Comparison of ENCODE assay signal across 8 cellular contexts in genomic region chr2:97093983-97094771, GRCh38. TPM values are rescaled to one million over a fixed set of nuclear protein-coding genes. Genes with fewer than 3 reads are reported as not detected.
A peak's percentile ranks its signal among the peaks of the same experiment; 100 is the strongest.
DNase-seq lines count a peak whose midpoint lies in the region; ATAC-seq, FAIRE-seq and TF ChIP-seq lines count a peak whose summit lies in the region.
"Not testable (repeated sequence)": the region's sequence is repeated elsewhere in the genome, so short reads cannot be mapped to it uniquely, and the experiment has no call there.

No MANE protein-coding gene starts in this region.

- peaks cover 16% of the 10 kb centered on the region for H3K27me3 Mint-ChIP-seq in T-helper 17 cell
- H3K27me3 Mint-ChIP-seq in neural progenitor cell (ENCODE audit: insufficient read depth, low read depth), result not testable (repeated sequence)

- H3K9me3 Mint-ChIP-seq in neural progenitor cell, result not testable (repeated sequence)

- not testable (repeated sequence) for H3K9me3 ChIP-seq in HAP-1; T-helper 17 cell (ENCODE audit: control insufficient read depth, low read length, poor library complexity, severe bottlenecking); body of pancreas; hepatocyte (ENCODE audit: low read depth); neural progenitor cell (ENCODE audit: low read depth)

- not testable (repeated sequence) for H3K27me3 ChIP-seq in HAP-1 (ENCODE audit: low read depth); body of pancreas; hepatocyte; neural progenitor cell

- TF ChIP-seq CTCF in body of pancreas (IDR thresholded peaks at IDR 0.05); hepatocyte (IDR thresholded peaks at IDR 0.05; ENCODE audit: poor library complexity); neural progenitor cell (IDR thresholded peaks at IDR 0.05): not testable (repeated sequence)

- H3K4me1 Mint-ChIP-seq in T-helper 17 cell, neural progenitor cell: not testable (repeated sequence)

- H3K4me2 ChIP-seq in hepatocyte (peak overlapping the region; percentile 82), neural progenitor cell (peak overlapping the region; percentile 57)

- TF ChIP-seq POLR2A in GM12892 (IDR thresholded peaks at IDR 0.05; ENCODE audit: low read depth, low read length); body of pancreas (IDR thresholded peaks at IDR 0.05): not testable (repeated sequence)

- not testable (repeated sequence) for H2AFZ ChIP-seq in hepatocyte; neural progenitor cell (replicated peaks)

- H3K27ac ChIP-seq in body of pancreas, hepatocyte, neural progenitor cell: not testable (repeated sequence)

- H3F3A ChIP-seq in neural progenitor cell (ENCODE audit: low read depth), result not testable (repeated sequence)

- not testable (repeated sequence) for H4K20me1 ChIP-seq in hepatocyte (ENCODE audit: insufficient read depth, poor library complexity, severe bottlenecking); neural progenitor cell (ENCODE audit: low read depth)

- H3K36me3 Mint-ChIP-seq in T-helper 17 cell (ENCODE audit: low read depth); neural progenitor cell: not testable (repeated sequence)

- H3K4me3 ChIP-seq in HAP-1, result peak overlapping the region; percentile 16
- H3K4me3 ChIP-seq in body of pancreas, hepatocyte: not testable (repeated sequence)
- H3K4me3 ChIP-seq in neural progenitor cell, result peak overlapping the region; percentile 49

- not testable (repeated sequence) for H3K79me2 ChIP-seq in hepatocyte; neural progenitor cell (ENCODE audit: low read depth)

- H3K4me1 ChIP-seq in HAP-1; body of pancreas; hepatocyte (ENCODE audit: insufficient read depth); neural progenitor cell: not testable (repeated sequence)

- peak overlapping the region; percentile 58 for H3K4me3 Mint-ChIP-seq in T-helper 17 cell
- H3K4me3 Mint-ChIP-seq in neural progenitor cell, result not testable (repeated sequence)

- not testable (repeated sequence) for H3K27ac Mint-ChIP-seq in T-helper 17 cell, neural progenitor cell

- intact Hi-C loops in body of pancreas (cut with DNase I), result not testable (repeated sequence)

- ATAC-seq in HG03457 (IDR thresholded peaks at IDR 0.05; ENCODE audit: unreplicated experiment), result peak; percentile 6
- peak; percentile 19 for ATAC-seq in T-helper 17 cell
- peak; percentile 21 for ATAC-seq in body of pancreas

- H3K36me3 ChIP-seq in HAP-1 (replicated peaks); body of pancreas (replicated peaks in 1 of 2; ENCODE audit: insufficient read depth in 1 of 2, low read depth in 2 of 2); hepatocyte (replicated peaks; ENCODE audit: insufficient read depth, low read depth); neural progenitor cell: not testable (repeated sequence)

- FAIRE-seq in GM12892 (lab: Jason Lieb, UNC) (peak; percentile 89), urothelium cell line (lab: Jason Lieb, UNC) (peak; percentile 80)

- WGBS in body of pancreas, 2 donors, result 65% methylated on average over 5 of the region's 33 CpGs; no CpG with 5 or more reads in 1 of the 2 donors
- WGBS in hepatocyte (ENCODE audit: low lambda C conversion rate, missing lambda C conversion rate), result 79% methylated on average over 4 of the region's 33 CpGs

- H3K9me2 ChIP-seq in hepatocyte (replicated peaks; ENCODE audit: insufficient read depth), result not testable (repeated sequence)

- in situ Hi-C loops in HAP-1 (cut with MboI; ENCODE audit: low sequenced_read_pairs), result not testable (repeated sequence)

- not testable (repeated sequence) for DNase-seq in GM12892 (ENCODE audit: insufficient read length); HAP-1 (ENCODE audit: low spot score in 2 of 2); T-helper 17 cell; neural progenitor cell (ENCODE audit: low spot score); urothelium cell line (ENCODE audit: low spot score)
- DNase-seq in body of pancreas (peak in 1 of 4 donors; percentile 7), hepatocyte (ENCODE audit: low spot score) (peak; percentile 16)

- H3K9ac ChIP-seq in neural progenitor cell, result not testable (repeated sequence)

RNA-seq across cellular contexts. Expression of gene FAHD2B, which starts 0.5 kb away (rescaled TPM):
- polyA plus RNA-seq in GM12892 (2012; ENCODE audit: missing spikeins), result 28.6 TPM
- total RNA-seq in T-helper 17 cell (10 to 100 TPM; 16.9 to 21.4 TPM), body of pancreas (10 to 100 TPM in 1 of 2 donors, 1 to 10 TPM in 1; 1.3 to 12.7 TPM), hepatocyte (9.3 and 15.2 TPM in 2 replicates), neural progenitor cell (ENCODE audit: low replicate concordance) (13.0 and 24.3 TPM in 2 replicates)
- 15.5 and 21.1 TPM in 2 replicates for polyA plus RNA-seq in hepatocyte

RNA-seq across cellular contexts. Expression of gene ANKRD36, which starts 18.8 kb away (rescaled TPM):
- 17.0 TPM for polyA plus RNA-seq in GM12892 (2012; ENCODE audit: missing spikeins)
- total RNA-seq in T-helper 17 cell (10 to 100 TPM; 65.5 to 70.1 TPM), body of pancreas (10 to 100 TPM; 35.0 to 55.7 TPM), hepatocyte (15.6 TPM in 2 replicates), neural progenitor cell (ENCODE audit: low replicate concordance) (40.2 and 57.2 TPM in 2 replicates)
- 9.3 and 12.1 TPM in 2 replicates for polyA plus RNA-seq in hepatocyte
